ENCODE assay signal across 24 cellular contexts in the genomic region with DNA sequence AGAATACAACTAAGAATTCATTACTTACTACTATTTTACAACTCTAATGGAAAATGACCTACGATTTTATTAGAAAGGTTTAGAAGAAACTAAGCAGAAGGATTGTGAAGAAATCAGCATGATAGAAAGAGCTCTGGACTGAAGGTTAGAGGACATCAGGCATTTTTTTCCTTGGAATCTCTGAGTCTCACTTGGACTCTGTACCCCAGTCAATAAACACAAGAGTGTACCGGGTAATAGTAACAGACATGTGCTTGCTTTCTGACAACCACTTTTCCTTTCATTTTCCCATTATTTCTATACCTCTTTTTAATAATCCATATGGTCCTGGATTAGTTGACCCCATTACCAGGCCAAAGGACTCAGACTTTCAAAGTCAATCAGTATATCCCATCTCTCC.
DNase-seq lines count a peak whose midpoint lies in the region; ATAC-seq, FAIRE-seq and TF ChIP-seq lines count a peak whose summit lies in the region.
"Had no signal": no experiment of that assay in that cellular context is flagged by ENCODE, and none has a peak within 500 bp of the region (broad histone marks: within the 10 kb centered on the region; RNA-seq: fewer than 3 reads in every experiment).

No MANE protein-coding gene starts in this region.

- H4K20me1 ChIP-seq in Karpas-422 (ENCODE audit: insufficient read depth, low read depth, low read length) (no peaks in the 10 kb centered on the region), osteoblast (ENCODE audit: insufficient read depth, low read length) (no peaks in the 10 kb centered on the region)
- H4K20me1 ChIP-seq: BLaER1 had no signal

- TF ChIP-seq POLR2A in H54 (IDR thresholded peaks at IDR 0.05; ENCODE audit: low read depth, low read length) = no peak

- H3K4me2 ChIP-seq in Karpas-422 (ENCODE audit: low read depth, low read length, poor library complexity, severe bottlenecking) (no peak overlapping the region), osteoblast (ENCODE audit: insufficient read depth, low read length) (no peak overlapping the region)
- H3K4me2 ChIP-seq: BLaER1 had no signal

- H3K9me3 Mint-ChIP-seq in stimulated activated naive B cell treated with anti-CD40 and anti-IgM and Interleukin-4, amounts not matched to agents 10 μg/mL and 1 μg/mL and 100 μg/mL, for 72 hours = peaks cover 0 to 2% of the 10 kb centered on the region in 2 donors

- WGBS in small intestine, 3 donors = 49 to 69% (median 63%) methylated on average over 2 of the region's 2 CpGs

- H3K27ac Mint-ChIP-seq in stimulated activated naive B cell treated with anti-CD40 and anti-IgM and Interleukin-4, amounts not matched to agents 10 μg/mL and 1 μg/mL and 100 μg/mL, for 72 hours = no peak overlapping the region
- H3K27ac Mint-ChIP-seq: CD14-positive monocyte; CD4-positive, alpha-beta memory T cell; CD4-positive, CD25-positive, alpha-beta regulatory T cell; CD8-positive, alpha-beta memory T cell had no signal

- H3K27me3 ChIP-seq in Karpas-422 (ENCODE audit: low read length) = no peaks in the 10 kb centered on the region
- H3K27me3 ChIP-seq in small intestine (ENCODE audit: control insufficient read depth in 2 of 2, insufficient read depth in 2 of 2, low read length in 2 of 2) = no peaks in the 10 kb centered on the region
- no peaks in the 10 kb centered on the region for H3K27me3 ChIP-seq in osteoblast (ENCODE audit: insufficient read depth, low read length)
- H3K27me3 ChIP-seq: BE2C, BLaER1 had no signal

- no peaks in the 10 kb centered on the region for H3K79me2 ChIP-seq in Karpas-422 (ENCODE audit: low read length)
- no peaks in the 10 kb centered on the region for H3K79me2 ChIP-seq in osteoblast (ENCODE audit: insufficient read depth, low read length)

- H3K4me3 Mint-ChIP-seq in stimulated activated naive B cell treated with anti-CD40 and anti-IgM and Interleukin-4, amounts not matched to agents 10 μg/mL and 1 μg/mL and 100 μg/mL, for 72 hours = no peak overlapping the region
- H3K4me3 Mint-ChIP-seq: CD14-positive monocyte; CD4-positive, alpha-beta memory T cell; CD4-positive, CD25-positive, alpha-beta regulatory T cell; CD8-positive, alpha-beta memory T cell had no signal

- DNase-seq in H54 (ENCODE audit: insufficient read length, low spot score) (no peak), Karpas-422 (no peak), left colon (no peak), small intestine (peak; percentile 71), osteoblast (ENCODE audit: insufficient read length, low spot score, missing footprints) (no peak), NCI-H345 treated with DMSO at 0.1 percent for 48 hours (lab: John Stamatoyannopoulos, UW; ENCODE audit: unreplicated experiment) (no peak)
- DNase-seq in stimulated activated naive B cell treated with anti-CD40 and anti-IgM and Interleukin-4, amounts not matched to agents 10 μg/mL and 1 μg/mL and 100 μg/mL, for 72 hours = no peak
- DNase-seq: 8988T; ACHN; BE2C; C1 segment of cervical spinal cord; CD4-positive, alpha-beta memory T cell; CD4-positive, CD25-positive, alpha-beta regulatory T cell; CD8-positive, alpha-beta memory T cell; COR-L47; DMS79 treated with DMSO at 0.1 percent for 48 hours; GF-D8 had no signal

- intact Hi-C loops in left colon (cut with DNase I, micrococcal nuclease) = no loop called here

- H3K4me3 ChIP-seq in Karpas-422 (ENCODE audit: low read length) = no peak overlapping the region
- H3K4me3 ChIP-seq in small intestine (ENCODE audit: low read depth in 1 of 2, low read length in 2 of 2) = no peak overlapping the region
- H3K4me3 ChIP-seq in osteoblast (ENCODE audit: insufficient read depth, low read length) = no peak overlapping the region
- H3K4me3 ChIP-seq: BLaER1 had no signal

- ATAC-seq in left colon = peak; percentile 83
- no peak for ATAC-seq in stimulated activated naive B cell treated with anti-CD40 and anti-IgM and Interleukin-4, amounts not matched to agents 10 μg/mL and 1 μg/mL and 100 μg/mL, for 72 hours (replicated peaks)

- H3K27me3 Mint-ChIP-seq in stimulated activated naive B cell treated with anti-CD40 and anti-IgM and Interleukin-4, amounts not matched to agents 10 μg/mL and 1 μg/mL and 100 μg/mL, for 72 hours = no peaks in the 10 kb centered on the region
- H3K27me3 Mint-ChIP-seq: CD4-positive, alpha-beta memory T cell; CD4-positive, CD25-positive, alpha-beta regulatory T cell; CD8-positive, alpha-beta memory T cell had no signal

- no peaks in the 10 kb centered on the region for H3K4me1 Mint-ChIP-seq in stimulated activated naive B cell treated with anti-CD40 and anti-IgM and Interleukin-4, amounts not matched to agents 10 μg/mL and 1 μg/mL and 100 μg/mL, for 72 hours
- H3K4me1 Mint-ChIP-seq: CD14-positive monocyte; CD4-positive, alpha-beta memory T cell; CD4-positive, CD25-positive, alpha-beta regulatory T cell; CD8-positive, alpha-beta memory T cell had no signal

- H2AFZ ChIP-seq in Karpas-422 (ENCODE audit: low read length) (peak overlapping the region; percentile 35), osteoblast (ENCODE audit: low read length) (no peak overlapping the region)

- no peaks in the 10 kb centered on the region for H3K36me3 ChIP-seq in Karpas-422 (ENCODE audit: insufficient read depth, low read length)
- H3K36me3 ChIP-seq in small intestine (ENCODE audit: control insufficient read depth in 2 of 2, insufficient read depth in 2 of 2, low read length in 2 of 2) = no peaks in the 10 kb centered on the region
- no peaks in the 10 kb centered on the region for H3K36me3 ChIP-seq in osteoblast (ENCODE audit: insufficient read depth, low read length)
- H3K36me3 ChIP-seq: BE2C, BLaER1 had no signal

- TF ChIP-seq CTCF in osteoblast (IDR thresholded peaks at IDR 0.05; ENCODE audit: extremely low read depth, low read depth, low read length) = no peak

- H3K9me3 ChIP-seq in Karpas-422 (ENCODE audit: low read length) (no peaks in the 10 kb centered on the region), small intestine (ENCODE audit: control insufficient read depth, low read depth) (no peaks in the 10 kb centered on the region), osteoblast (ENCODE audit: low read depth, low read length) (no peaks in the 10 kb centered on the region)
- H3K9me3 ChIP-seq: BE2C, BLaER1 had no signal

- H3K27ac ChIP-seq in Karpas-422 (ENCODE audit: low read length) (no peak overlapping the region), small intestine (ENCODE audit: low read depth in 1 of 2, low read length in 1 of 2) (no peak overlapping the region), osteoblast (ENCODE audit: low read depth, low read length) (no peak overlapping the region)
- H3K27ac ChIP-seq: BLaER1 had no signal

- H3K36me3 Mint-ChIP-seq in stimulated activated naive B cell treated with anti-CD40 and anti-IgM and Interleukin-4, amounts not matched to agents 10 μg/mL and 1 μg/mL and 100 μg/mL, for 72 hours = no peaks in the 10 kb centered on the region
- H3K36me3 Mint-ChIP-seq: CD14-positive monocyte; CD4-positive, alpha-beta memory T cell; CD4-positive, CD25-positive, alpha-beta regulatory T cell; CD8-positive, alpha-beta memory T cell had no signal

- no peak overlapping the region for H3K9ac ChIP-seq in Karpas-422 (ENCODE audit: low read length)
- H3K9ac ChIP-seq: BLaER1 had no signal

- peaks cover 4% of the 10 kb centered on the region; the same call in 1 of the 2 replicates for H3K4me1 ChIP-seq in Karpas-422 (ENCODE audit: low read length)
- no peaks in the 10 kb centered on the region for H3K4me1 ChIP-seq in small intestine (ENCODE audit: control insufficient read depth in 2 of 2, insufficient read depth in 1 of 2, low read depth in 1 of 2, low read length in 1 of 2)
- H3K4me1 ChIP-seq in osteoblast (ENCODE audit: insufficient read depth, low read length) = no peaks in the 10 kb centered on the region
- H3K4me1 ChIP-seq: BE2C, BLaER1 had no signal

- peak; percentile 87 for FAIRE-seq in H54 (lab: Jason Lieb, UNC)
- no peak for FAIRE-seq in small intestine (lab: Jason Lieb, UNC)
- FAIRE-seq: A204.1, D721Med, G401.6, GM12891, GM19239 had no signal

- H3K9me2 ChIP-seq in Karpas-422 (replicated peaks; ENCODE audit: insufficient read depth, low read length) = no peaks in the 10 kb centered on the region
